In genomic region chr1:217948741-217949140, GRCh38 we compare ENCODE assay signal across 1 cellular context.
TF ChIP-seq lines count a peak whose summit lies in the region.

No MANE protein-coding gene starts in this region.

TF ChIP-seq in GM23338, 12 proteins besides CTCF, POLR2A, EP300 and RAD21 (continued from another document):
- TF ChIP-seq ZNF462 (CRISPR knock-in tag; IDR thresholded peaks at IDR 0.05) (no peak), CREB1 (CRISPR knock-in tag; IDR thresholded peaks at IDR 0.05; ENCODE audit: low read depth) (no peak), POLR2AphosphoS5 (IDR thresholded peaks at IDR 0.05; ENCODE audit: low read depth) (no peak), ZNF331 (CRISPR knock-in tag; IDR thresholded peaks at IDR 0.05; ENCODE audit: low read depth) (no peak)
